2 cellular contexts compared by ENCODE assay signal in genomic region chr10:69801094-69801433, GRCh38.
TF ChIP-seq lines count a peak whose summit lies in the region.

No MANE protein-coding gene starts in this region.

TF ChIP-seq in HCT116, 20 proteins besides CTCF, POLR2A, EP300 and RAD21 (continued from another document):
- TF ChIP-seq REST (IDR thresholded peaks at IDR 0.05; ENCODE audit: low read depth) (no peak), MAX (IDR thresholded peaks at IDR 0.05) (no peak), ZBTB33 (IDR thresholded peaks at IDR 0.05; ENCODE audit: extremely low read depth, insufficient replicate concordance, low read length) (no peak), CBX3 (IDR thresholded peaks at IDR 0.05; ENCODE audit: low read depth) (no peak), EZH2 (IDR thresholded peaks at IDR 0.05) (no peak), JUND (IDR thresholded peaks at IDR 0.05) (no peak), SRF (IDR thresholded peaks at IDR 0.05; ENCODE audit: low read depth) (no peak)

TF ChIP-seq in SK-N-SH, 30 proteins besides CTCF, POLR2A, EP300 and RAD21 (continued from another document):
- TF ChIP-seq PBX3 (IDR thresholded peaks at IDR 0.05), result no peak
TF ChIP-seq in SK-N-SH: peak in this region for 2.
